In the genomic region with DNA sequence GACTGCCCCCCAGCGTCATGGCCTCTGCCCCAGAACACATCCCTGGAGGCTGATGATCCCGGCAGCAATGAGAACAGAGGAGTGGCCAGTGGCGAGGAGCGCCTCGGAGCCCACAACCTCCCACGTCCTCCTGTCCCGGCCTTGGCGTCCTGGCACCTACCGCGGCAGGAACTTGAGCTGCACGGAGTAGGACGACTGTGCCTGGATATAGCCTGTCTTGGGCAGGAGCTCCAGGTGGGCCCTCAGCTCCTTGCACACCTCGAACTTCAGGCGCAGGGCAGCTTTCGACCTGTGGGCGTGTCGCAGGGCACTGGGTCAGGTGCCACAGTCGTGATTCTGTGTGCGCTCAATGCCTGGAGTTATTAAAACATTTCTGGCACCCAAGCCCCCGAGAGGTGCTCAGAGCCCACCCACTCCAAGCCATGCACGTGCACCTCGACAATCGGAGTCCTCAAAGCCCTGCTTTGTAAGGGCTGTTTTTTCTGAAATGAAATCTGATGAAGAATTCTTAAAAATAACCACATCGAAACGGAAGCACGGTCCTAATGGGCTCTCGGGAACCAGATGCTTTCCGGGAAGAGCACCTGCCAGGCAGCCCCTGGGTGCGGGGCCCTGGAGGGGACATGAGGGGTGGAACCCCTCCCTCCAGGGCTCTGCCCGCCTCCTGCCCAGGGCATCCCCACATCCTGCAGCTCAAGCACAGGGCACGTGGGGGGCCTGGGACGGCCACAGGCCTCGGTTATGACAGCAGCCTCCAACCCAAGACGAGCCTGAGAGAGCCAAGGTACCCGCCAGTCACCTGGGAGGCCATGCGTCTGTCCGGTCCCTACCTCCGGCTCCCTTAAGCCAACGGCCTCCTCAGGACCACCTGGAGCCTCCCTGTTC, we compare ENCODE assay signal across 19 cellular contexts. TPM values are rescaled to one million over a fixed set of nuclear protein-coding genes. Genes with fewer than 3 reads are reported as not detected.
DNase-seq lines count a peak whose midpoint lies in the region; ATAC-seq and TF ChIP-seq lines count a peak whose summit lies in the region.
"Had no signal": no experiment of that assay in that cellular context is flagged by ENCODE, and none has a peak within 500 bp of the region (broad histone marks: within the 10 kb centered on the region; RNA-seq: fewer than 3 reads in every experiment).

No MANE protein-coding gene starts in this region.

- DNase-seq in MM.1S (peak; percentile 4), neural progenitor cell (ENCODE audit: low spot score) (no peak), DMS153 treated with DMSO at 0.1 percent for 48 hours (lab: John Stamatoyannopoulos, UW; ENCODE audit: unreplicated experiment) (no peak), NOMO-1 treated with dmso at 0.1 percent for 144 hours (lab: John Stamatoyannopoulos, UW; ENCODE audit: unreplicated experiment) (no peak), AG08395 (ENCODE audit: low spot score) (no peak), iPS-NIHi11 (ENCODE audit: low spot score) (no peak)
- DNase-seq: BE2C; CD4-positive, alpha-beta T cell; COR-L47; H7; NCI-H1092; NCI-H1436; NCI-H187 treated with DMSO at 0.1 percent for 48 hours; NCI-H69; NK-92 treated with Interleukin-12 subunit alpha and Interleukin-12 subunit beta, amount 100 ng/mL, for 24 hours; OCI-M1 had no signal

- H2AFZ ChIP-seq in MM.1S (ENCODE audit: low read length) (no peak overlapping the region), neural progenitor cell (replicated peaks) (no peak overlapping the region)

- peaks cover 3% of the 10 kb centered on the region; the same call in 1 of the 2 replicates for H3K27me3 ChIP-seq in BLaER1
- H3K27me3 ChIP-seq in MM.1S (replicated peaks; ENCODE audit: insufficient read depth, low read length) = peaks cover 94% of the 10 kb centered on the region
- peaks cover 4% of the 10 kb centered on the region for H3K27me3 ChIP-seq in neural progenitor cell
- H3K27me3 ChIP-seq: BE2C had no signal

- H3K4me1 ChIP-seq in BLaER1 (peaks cover 84% of the 10 kb centered on the region), MM.1S (ENCODE audit: low read length) (no peaks in the 10 kb centered on the region), neural progenitor cell (no peaks in the 10 kb centered on the region)
- H3K4me1 ChIP-seq: A549 had no signal

- H3K9me3 ChIP-seq in BLaER1 (no peaks in the 10 kb centered on the region), MM.1S (replicated peaks; ENCODE audit: insufficient read depth, low read length) (no peaks in the 10 kb centered on the region), neural progenitor cell (ENCODE audit: low read depth) (no peaks in the 10 kb centered on the region)
- H3K9me3 ChIP-seq: A549, BE2C had no signal

- peaks cover 12% of the 10 kb centered on the region for H3K4me1 Mint-ChIP-seq in neural progenitor cell

- H3K27me3 Mint-ChIP-seq in neural progenitor cell (ENCODE audit: insufficient read depth, low read depth) = peaks cover 8% of the 10 kb centered on the region

- H3F3A ChIP-seq in MM.1S (ENCODE audit: insufficient read depth, low read length) = no peaks in the 10 kb centered on the region
- H3F3A ChIP-seq in neural progenitor cell (ENCODE audit: low read depth) = no peaks in the 10 kb centered on the region

- H3K27ac Mint-ChIP-seq in neural progenitor cell = no peak overlapping the region
- H3K27ac Mint-ChIP-seq: CD4-positive, alpha-beta T cell had no signal

- H3K4me2 ChIP-seq in BLaER1 = peak overlapping the region; percentile 90
- peak overlapping the region; percentile 55; the same call in 1 of the 2 replicates for H3K4me2 ChIP-seq in MM.1S (ENCODE audit: low read depth, low read length)
- no peak overlapping the region for H3K4me2 ChIP-seq in neural progenitor cell
- H3K4me2 ChIP-seq: A549 had no signal

- peak; percentile 4 for ATAC-seq in esophagus mucosa
- ATAC-seq: A549 had no signal

- H3K27ac ChIP-seq in BLaER1 (peak overlapping the region; percentile 75), MM.1S (ENCODE audit: low read length) (no peak overlapping the region), neural progenitor cell (no peak overlapping the region)
- H3K27ac ChIP-seq: A549 had no signal

- H4K20me1 ChIP-seq in BLaER1 (no peaks in the 10 kb centered on the region), MM.1S (ENCODE audit: insufficient read depth, low read length) (no peaks in the 10 kb centered on the region), neural progenitor cell (ENCODE audit: low read depth) (no peaks in the 10 kb centered on the region)

- peak overlapping the region; percentile 30; the same call in 1 of the 2 replicates for H3K9ac ChIP-seq in BLaER1
- no peak overlapping the region for H3K9ac ChIP-seq in MM.1S (ENCODE audit: low read length)
- no peak overlapping the region for H3K9ac ChIP-seq in neural progenitor cell

- H3K79me2 ChIP-seq in MM.1S (ENCODE audit: low read length) (no peaks in the 10 kb centered on the region), neural progenitor cell (ENCODE audit: low read depth) (no peaks in the 10 kb centered on the region)

- H3K9me3 Mint-ChIP-seq in neural progenitor cell = no peaks in the 10 kb centered on the region
- H3K9me3 Mint-ChIP-seq: CD4-positive, alpha-beta T cell had no signal

- H3K9me2 ChIP-seq in MM.1S (replicated peaks; ENCODE audit: insufficient read depth, low read length) = no peaks in the 10 kb centered on the region

- H3K36me3 ChIP-seq in BLaER1 (no peaks in the 10 kb centered on the region), MM.1S (replicated peaks; ENCODE audit: insufficient read depth, low read length) (no peaks in the 10 kb centered on the region), neural progenitor cell (no peaks in the 10 kb centered on the region)
- H3K36me3 ChIP-seq: BE2C had no signal

- H3K4me3 ChIP-seq in BLaER1 = peak overlapping the region; percentile 33
- no peak overlapping the region for H3K4me3 ChIP-seq in MM.1S (ENCODE audit: low read length)
- no peak overlapping the region for H3K4me3 ChIP-seq in neural progenitor cell
- H3K4me3 ChIP-seq: A549 had no signal

- H3K4me3 Mint-ChIP-seq in neural progenitor cell = peak overlapping the region; percentile 46
- H3K4me3 Mint-ChIP-seq: CD4-positive, alpha-beta T cell had no signal

- TF ChIP-seq CTCF in MM.1S (IDR thresholded peaks at IDR 0.05; ENCODE audit: low read length) = no peak
- TF ChIP-seq CTCF in neural progenitor cell (IDR thresholded peaks at IDR 0.05) = no peak

- no peaks in the 10 kb centered on the region for H3K36me3 Mint-ChIP-seq in neural progenitor cell

RNA-seq across cellular contexts. Expression of gene TMEM52, which starts 23.0 kb away (rescaled TPM):
- total RNA-seq in esophagus mucosa (0.32 TPM), neural progenitor cell (ENCODE audit: low replicate concordance) (2.9 and 7.4 TPM in 2 replicates)

RNA-seq across cellular contexts. Expression of gene CALML6, which starts 27.1 kb away (rescaled TPM):
- 0.20 TPM for total RNA-seq in esophagus mucosa
- total RNA-seq in neural progenitor cell (ENCODE audit: low replicate concordance) = 0.53 TPM in 1 of 2 replicates, not detected in the other

RNA-seq across cellular contexts. Expression of gene GNB1, which starts 51.2 kb away (rescaled TPM):
- 148 TPM for total RNA-seq in esophagus mucosa
- 175 and 197 TPM in 2 replicates for total RNA-seq in neural progenitor cell (ENCODE audit: low replicate concordance)
